Comparison of ENCODE assay signal across 18 cellular contexts in the genomic region with DNA sequence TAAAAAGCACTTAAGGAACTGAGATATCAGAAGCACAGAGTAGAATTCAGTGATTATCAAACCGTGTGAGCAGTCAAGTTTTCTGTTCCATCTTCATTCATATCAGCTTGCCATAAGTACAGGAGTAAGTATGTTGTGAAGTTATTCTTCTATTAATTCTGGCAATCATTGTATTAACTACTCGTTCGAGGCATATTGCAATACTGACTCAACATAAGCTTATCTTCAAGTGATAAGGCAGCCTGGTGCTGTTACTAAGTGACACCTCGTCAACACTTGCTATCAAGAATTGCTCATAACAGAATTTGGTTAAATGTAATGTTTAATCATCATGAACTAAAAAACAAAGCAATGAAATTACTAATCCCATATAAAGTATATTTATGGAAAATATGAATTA.
"Had no signal": no experiment of that assay in that cellular context is flagged by ENCODE, and none has a peak within 500 bp of the region (broad histone marks: within the 10 kb centered on the region; RNA-seq: fewer than 3 reads in every experiment).

No MANE protein-coding gene starts in this region.

- H3K27me3 ChIP-seq: cardiac muscle cell, foreskin keratinocyte, hepatocyte, tibial nerve, uterus had no signal

- H3K27ac Mint-ChIP-seq: activated B cell treated with CpG ODN at 0.5 μM for 24 hours; activated T-helper 1 cell treated with anti-CD3 and anti-CD28 coated beads, Interleukin-12 subunit alpha, Interleukin-12 subunit beta, Interleukin-2, Interleukin-4 antibody, amounts not matched to agents 30 ng/mL and 10 ng/mL and 1 ng/mL, durations not matched to agents 14 hours and 24 hours and 36 hours; dendritic cell treated with granulocyte-macrophage colony-stimulating factor and Interleukin-4, amounts not matched to agents 40 ng/mL and 50 ng/mL, for 4 days; natural killer cell treated with Interleukin-12 subunit alpha and Interleukin-12 subunit beta and Interleukin-15 and Interleukin-18, amount 100 ng/mL, for 72 hours had no signal

- H3K9me3 ChIP-seq: lower lobe of right lung, uterus had no signal

- H3K36me3 Mint-ChIP-seq: natural killer cell treated with Interleukin-12 subunit alpha and Interleukin-12 subunit beta and Interleukin-15 and Interleukin-18, amount 100 ng/mL, for 72 hours had no signal

- H3K4me1 ChIP-seq: foreskin keratinocyte, lower lobe of right lung, tibial nerve, uterus had no signal

- H3K9me3 Mint-ChIP-seq: activated B cell treated with CpG ODN at 0.5 μM for 24 hours; natural killer cell treated with Interleukin-12 subunit alpha and Interleukin-12 subunit beta and Interleukin-15 and Interleukin-18, amount 100 ng/mL, for 72 hours had no signal

- H3K36me3 ChIP-seq: cardiac muscle cell, lower lobe of right lung, tibial nerve, uterus had no signal

- H3K27ac ChIP-seq: cardiac muscle cell, foreskin keratinocyte, hepatocyte, lower lobe of right lung, tibial nerve, uterus had no signal

- H3K4me3 Mint-ChIP-seq: activated B cell treated with CpG ODN at 0.5 μM for 24 hours; activated T-helper 1 cell treated with anti-CD3 and anti-CD28 coated beads, Interleukin-12 subunit alpha, Interleukin-12 subunit beta, Interleukin-2, Interleukin-4 antibody, amounts not matched to agents 30 ng/mL and 10 ng/mL and 1 ng/mL, durations not matched to agents 14 hours and 24 hours and 36 hours; dendritic cell treated with granulocyte-macrophage colony-stimulating factor and Interleukin-4, amounts not matched to agents 40 ng/mL and 50 ng/mL, for 4 days; natural killer cell treated with Interleukin-12 subunit alpha and Interleukin-12 subunit beta and Interleukin-15 and Interleukin-18, amount 100 ng/mL, for 72 hours had no signal

- DNase-seq: activated B cell treated with CpG ODN at 0.5 μM for 24 hours; activated CD4-positive, alpha-beta T cell treated with anti-CD3 and anti-CD28 coated beads, Interleukin-2, amount 50 U/mL, for 1 hour; activated CD8-positive, alpha-beta memory T cell treated with anti-CD3 and anti-CD28 coated beads, Interleukin-2, amount 50 U/mL, for 4 hours; effector CD8-positive, alpha-beta T cell; foreskin keratinocyte; left cardiac atrium; lower lobe of right lung; posterior cingulate gyrus; retina; stimulated activated CD4-positive, alpha-beta T cell treated with anti-CD3 and anti-CD28 coated beads, Interleukin-2, amount 100 ng/mL, for 24 hours; stimulated activated naive CD8-positive, alpha-beta T cell treated with anti-CD3 and anti-CD28 coated beads, Interleukin-15, Interleukin-2, amounts not matched to agents 100 U/mL and 50 U/mL, for 24 hours; uterus had no signal

- H3K4me3 ChIP-seq: cardiac muscle cell, hepatocyte, lower lobe of right lung, tibial nerve, uterus had no signal

- ATAC-seq: foreskin keratinocyte; lower lobe of right lung; natural killer cell treated with Interleukin-12 subunit alpha and Interleukin-12 subunit beta and Interleukin-15 and Interleukin-18, amount 100 ng/mL, for 72 hours; stimulated activated naive CD8-positive, alpha-beta T cell treated with anti-CD3 and anti-CD28 coated beads, Interleukin-15, Interleukin-2, amounts not matched to agents 100 U/mL and 50 U/mL, for 24 hours had no signal
